Comparison of ENCODE assay signal across 8 cellular contexts in genomic region chr2:239288951-239289481, GRCh38.
DNase-seq lines count a peak whose midpoint lies in the region; ATAC-seq, FAIRE-seq and TF ChIP-seq lines count a peak whose summit lies in the region.

No MANE protein-coding gene starts in this region.

- RAD21 ChIA-PET in GM12878 (lab: Charles Lee; ENCODE audit: unreplicated experiment), result interaction anchor here (1.8 to 2.0 kb wide), 2 partner anchors 14 to 93 kb away, joined by 4 read pairs; no protein-coding TSS in a partner anchor

- no peak for TF ChIP-seq RAD21 in GM12878 (IDR thresholded peaks at IDR 0.05; ENCODE audit: insufficient read depth, low read depth, low read length)

- TF ChIP-seq CTCF in GM12878 (IDR thresholded peaks at IDR 0.05 in 2 of 3, conservative IDR thresholded peaks at IDR 0.05 in 1 of 3; ENCODE audit: control insufficient read depth in 2 of 3, extremely low read depth in 1 of 3, insufficient read depth in 1 of 3, low read depth in 3 of 3, low read length in 3 of 3), result no peak
- TF ChIP-seq CTCF in omental fat pad (IDR thresholded peaks at IDR 0.05), result no peak
- TF ChIP-seq CTCF in brain microvascular endothelial cell (IDR thresholded peaks at IDR 0.05; ENCODE audit: low read depth, low read length, missing control alignments), result no peak

- BruUV-seq in GM12878 (replicated peaks; lab: Mats Ljungman, UMichigan), result no TSS peak

- ATAC-seq in HG03342 (IDR thresholded peaks at IDR 0.05; ENCODE audit: unreplicated experiment), result peak; percentile 56
- peak; percentile 78 for ATAC-seq in GM12878
- ATAC-seq in omental fat pad (ENCODE audit: low FRiP score), result peak; percentile 12

- peak overlapping the region; percentile 17; the same call in 1 of the 2 replicates for H3K27ac ChIP-seq in GM12878 (ENCODE audit: control insufficient read depth, insufficient read depth)
- H3K27ac ChIP-seq in brain microvascular endothelial cell, result no peak overlapping the region

- peaks cover 32% of the 10 kb centered on the region for H3K4me1 ChIP-seq in GM12878 (ENCODE audit: control insufficient read depth, insufficient read depth, low read length)

- in situ Hi-C loops in GM12878 (cut with MboI) (no loop called here), brain microvascular endothelial cell (cut with HindIII; ENCODE audit: low pct_ligation_motif_present, low sequenced_read_pairs) (no loop called here)

- H3K9me3 ChIP-seq in GM12878 (replicated peaks; ENCODE audit: control insufficient read depth, insufficient read depth, low read length), result no peaks in the 10 kb centered on the region

- peak overlapping the region; percentile 74 for H3K4me2 ChIP-seq in GM12878 (ENCODE audit: control insufficient read depth, insufficient read depth)

- H3K79me2 ChIP-seq in GM12878 (ENCODE audit: control insufficient read depth, insufficient read depth, low read length), result no peaks in the 10 kb centered on the region

- H4K20me1 ChIP-seq in GM12878 (ENCODE audit: control insufficient read depth, insufficient read depth), result peaks cover 20% of the 10 kb centered on the region

- TF ChIP-seq POLR2A in GM12878 (IDR thresholded peaks at IDR 0.05; ENCODE audit: low read depth, low read length), result no peak

- H3K9ac ChIP-seq in GM12878 (ENCODE audit: control insufficient read depth, insufficient read depth, low read length), result no peak overlapping the region

- H3K36me3 ChIP-seq in GM12878 (ENCODE audit: control insufficient read depth in 2 of 2, insufficient read depth in 2 of 2, low read length in 1 of 2), result no peaks in the 10 kb centered on the region
- H3K36me3 ChIP-seq in brain microvascular endothelial cell (replicated peaks), result no peaks in the 10 kb centered on the region

- peak; percentile 58 for DNase-seq in activated CD4-positive, alpha-beta T cell treated with anti-CD3 and anti-CD28 coated beads for 48 hours
- no peak for DNase-seq in activated CD4-positive, alpha-beta T cell treated with anti-CD3 and anti-CD28 coated beads for 4 hours
- DNase-seq in GM12878 (ENCODE audit: low read depth, low spot score) (peak; percentile 52), omental fat pad (ENCODE audit: low spot score) (no peak), brain microvascular endothelial cell (no peak), ureter (ENCODE audit: low spot score) (no peak), NCI-H1436 (lab: John Stamatoyannopoulos, UW) (no peak)

- H3K4me3 ChIP-seq in GM12878 (no peak overlapping the region), brain microvascular endothelial cell (ENCODE audit: low read depth, low read length) (no peak overlapping the region)

- TF ChIP-seq EP300 in GM12878 (IDR thresholded peaks at IDR 0.05; ENCODE audit: borderline replicate concordance in 1 of 2, control insufficient read depth in 1 of 2, low read depth in 2 of 2, low read length in 2 of 2), result peak; percentile 71 to 78; a peak in 2 of 4 replicates

- H2AFZ ChIP-seq in GM12878 (ENCODE audit: control insufficient read depth, low read depth, low read length), result no peak overlapping the region

- CTCF ChIA-PET in GM12878 (lab: Yijun Ruan, JAX), result no interaction called here

- 11% methylated on average over 7 of the region's 7 CpGs for WGBS in GM12878 (ENCODE audit: insufficient coverage, insufficient replicate concordance, low lambda C conversion rate, missing lambda C conversion rate)

- POLR2A ChIA-PET in GM12878 (lab: Charles Lee), result no interaction called here

- SMC1A ChIA-PET in GM12878 (lab: Charles Lee; ENCODE audit: uncharacterized antibody, unreplicated experiment), result interaction anchor here (0.7 to 1.5 kb wide), 3 partner anchors 14 to 15 kb away, joined by 3 to 4 read pairs (median 3); no protein-coding TSS in a partner anchor

- peak; percentile 79 for FAIRE-seq in GM12878 (lab: Jason Lieb, UNC)

- intact Hi-C loops in GM12878 (cut with micrococcal nuclease; ENCODE audit: unreplicated experiment), result no loop called here

- H3K27me3 ChIP-seq in GM12878 (replicated peaks in 1 of 2; ENCODE audit: control insufficient read depth in 2 of 2, insufficient read depth in 2 of 2, low read length in 1 of 2) (no peaks in the 10 kb centered on the region; a peak in 1 of 4 replicates), brain microvascular endothelial cell (replicated peaks) (no peaks in the 10 kb centered on the region)

TF ChIP-seq in GM12878, 131 proteins besides CTCF, POLR2A, EP300 and RAD21 (continues in another document):
- TF ChIP-seq ZSCAN29 (IDR thresholded peaks at IDR 0.05) (no peak), SREBF2 (IDR thresholded peaks at IDR 0.05; ENCODE audit: low read length) (no peak), CBX5 (IDR thresholded peaks at IDR 0.05; ENCODE audit: low read depth) (no peak), NR2F1 (conservative IDR thresholded peaks at IDR 0.05) (0 out of 2 replicates have a peak, but pooled peaks have one; percentile 51), SUPT20H (IDR thresholded peaks at IDR 0.05; ENCODE audit: borderline replicate concordance, control insufficient read depth, low read depth, low read length) (no peak), CHD4 (IDR thresholded peaks at IDR 0.05) (no peak), RELA (IDR thresholded peaks at IDR 0.05; ENCODE audit: borderline replicate concordance, partially characterized antibody) (no peak), CEBPZ (IDR thresholded peaks at IDR 0.05; ENCODE audit: low read depth, low read length) (no peak), ZNF274 (IDR thresholded peaks at IDR 0.05; ENCODE audit: insufficient read depth, insufficient read length) (no peak), ZBTB33 (IDR thresholded peaks at IDR 0.05) (no peak), EED (IDR thresholded peaks at IDR 0.05; ENCODE audit: low read depth) (0 out of 2 replicates have a peak, but pooled peaks have one; percentile 24), RAD51 (IDR thresholded peaks at IDR 0.05) (no peak), MAX (IDR thresholded peaks at IDR 0.05; ENCODE audit: low read depth, low read length) (no peak)

Comparison
In these comparisons a context has a peak if more than half of its experiments do, and no peak if none do; other contexts are left out.
1. DNase-seq: peak in activated CD4-positive, alpha-beta T cell treated with anti-CD3 and anti-CD28 coated beads for 48 hours (single experiment) and GM12878 (single experiment); none in activated CD4-positive, alpha-beta T cell treated with anti-CD3 and anti-CD28 coated beads for 4 hours (0 of 2), omental fat pad (single experiment), brain microvascular endothelial cell (single experiment), ureter (single experiment) and NCI-H1436 (single experiment).
2. ATAC-seq: peak in every context shown above with its lines; median percentile 78 in GM12878; 56 in HG03342; 12 in omental fat pad.